Comparison of ENCODE assay signal across 18 cellular contexts in genomic region chr2:36886664-36887063, GRCh38.
DNase-seq lines count a peak whose midpoint lies in the region; FAIRE-seq and TF ChIP-seq lines count a peak whose summit lies in the region.
"Had no signal": no experiment of that assay in that cellular context is flagged by ENCODE, and none has a peak within 500 bp of the region (broad histone marks: within the 10 kb centered on the region; RNA-seq: fewer than 3 reads in every experiment).

No MANE protein-coding gene starts in this region.

- no peak overlapping the region for H3K27ac ChIP-seq in uterus

- H3K27me3 Mint-ChIP-seq in HFFc6 (ENCODE audit: insufficient read depth): no peaks in the 10 kb centered on the region
- H3K27me3 Mint-ChIP-seq in glutamatergic neuron (ENCODE audit: unreplicated experiment): no peaks in the 10 kb centered on the region
- H3K27me3 Mint-ChIP-seq: B cell had no signal

- TF ChIP-seq POLR2A in uterus (IDR thresholded peaks at IDR 0.05): no peak

- H3K4me1 Mint-ChIP-seq in HFFc6 (ENCODE audit: low read depth) (peaks cover 42% of the 10 kb centered on the region), glutamatergic neuron (ENCODE audit: low read depth, unreplicated experiment) (no peaks in the 10 kb centered on the region)
- H3K4me1 Mint-ChIP-seq: B cell had no signal

- no peaks in the 10 kb centered on the region for H3K9me3 ChIP-seq in uterus
- H3K9me3 ChIP-seq: HAP-1 had no signal

- H3K4me3 Mint-ChIP-seq in HFFc6: no peak overlapping the region
- no peak overlapping the region for H3K4me3 Mint-ChIP-seq in glutamatergic neuron (ENCODE audit: unreplicated experiment)
- H3K4me3 Mint-ChIP-seq: B cell had no signal

- H3K27me3 ChIP-seq in uterus: no peaks in the 10 kb centered on the region

- H3K36me3 ChIP-seq in uterus: no peaks in the 10 kb centered on the region
- H3K36me3 ChIP-seq: HAP-1 had no signal

- H3K27ac Mint-ChIP-seq in HFFc6 (peak overlapping the region; percentile 53), glutamatergic neuron (ENCODE audit: unreplicated experiment) (no peak overlapping the region)
- H3K27ac Mint-ChIP-seq: B cell had no signal

- intact Hi-C loops in uterus (cut with DNase I; ENCODE audit: low total_unique reads): no loop called here

- no peak for TF ChIP-seq CTCF in HFFc6 (IDR thresholded peaks at IDR 0.05)
- TF ChIP-seq CTCF in uterus (IDR thresholded peaks at IDR 0.05): no peak
- TF ChIP-seq CTCF in glutamatergic neuron (IDR thresholded peaks at IDR 0.05; ENCODE audit: partially characterized antibody, unreplicated experiment): no peak

- H3K9me3 Mint-ChIP-seq in HFFc6 (no peaks in the 10 kb centered on the region), glutamatergic neuron (ENCODE audit: unreplicated experiment) (no peaks in the 10 kb centered on the region)

- FAIRE-seq in islet of Langerhans (lab: Jason Lieb, UNC): peak; percentile 38

- H3K4me1 ChIP-seq in uterus: no peaks in the 10 kb centered on the region
- H3K4me1 ChIP-seq: HAP-1 had no signal

- no peak overlapping the region for H3K4me3 ChIP-seq in uterus
- H3K4me3 ChIP-seq: HAP-1 had no signal

- H3K36me3 Mint-ChIP-seq in HFFc6 (ENCODE audit: low read depth) (peaks cover 7% of the 10 kb centered on the region), glutamatergic neuron (ENCODE audit: unreplicated experiment) (no peaks in the 10 kb centered on the region)

- DNase-seq in EL (peak; percentile 1), HFFc6 (no peak), dermis blood vessel endothelial cell (peak; percentile 48), uterus (no peak), glutamatergic neuron (no peak), putamen (ENCODE audit: low spot score) (no peak)
- DNase-seq: ACHN, DMS 273 treated with DMSO at 0.1 percent for 48 hours, KBM-7, MV-4-11, NCI-H187, NCI-H2227 treated with DMSO at 0.1 percent for 48 hours, NCI-H524 treated with DMSO at 0.1 percent for 48 hours, SHP77 treated with DMSO at 0.1 percent for 48 hours, T-helper 1 cell had no signal

Comparison
In these comparisons a context has a peak if more than half of its experiments do, and no peak if none do; other contexts are left out.
1. DNase-seq: peak in EL (single experiment) and dermis blood vessel endothelial cell (single experiment); none in HFFc6 (single experiment), uterus (0 of 2), glutamatergic neuron (single experiment) and putamen (single experiment).